1 cellular context compared by ENCODE assay signal in genomic region chr2:85561280-85562212, GRCh38.
A peak's percentile ranks its signal among the peaks of the same experiment; 100 is the strongest.
TF ChIP-seq lines count a peak whose summit lies in the region.

Gene GGCX (minus strand): TSS chr2:85561493. CDS start chr2:85561428, 65 bp downstream.

TF ChIP-seq in K562, 482 proteins besides CTCF, POLR2A, EP300 and RAD21 (continued from another document and continues in another):
- TF ChIP-seq THAP12 (CRISPR knock-in tag; IDR thresholded peaks at IDR 0.05) (peak; percentile 74), HLTF (IDR thresholded peaks at IDR 0.05) (no peak), RBM34 (IDR thresholded peaks at IDR 0.05; ENCODE audit: borderline replicate concordance, insufficient read depth, low read length) (no peak), LARP7 (IDR thresholded peaks at IDR 0.05) (0 out of 2 replicates have a peak, but pooled peaks have one; percentile 58), NFATC3 (IDR thresholded peaks at IDR 0.05) (no peak), GTF2A2 (tag; IDR thresholded peaks at IDR 0.05) (no peak), ELF4 (CRISPR knock-in tag; IDR thresholded peaks at IDR 0.05) (no peak), ZNF280A (IDR thresholded peaks at IDR 0.05; ENCODE audit: low read depth, partially characterized antibody) (peak; percentile 19), ZNF717 (CRISPR knock-in tag; IDR thresholded peaks at IDR 0.05) (no peak), ZNF507 (tag; conservative IDR thresholded peaks at IDR 0.05) (no peak), COPS2 (conservative IDR thresholded peaks at IDR 0.05) (no peak), FOXM1 (IDR thresholded peaks at IDR 0.05; ENCODE audit: low read depth) (0 out of 2 replicates have a peak, but pooled peaks have one; percentile 29), FOXM1 (CRISPR knock-in tag; IDR thresholded peaks at IDR 0.05; ENCODE audit: low read depth) (no peak), HMGXB4 (CRISPR knock-in tag; IDR thresholded peaks at IDR 0.05) (0 out of 2 replicates have a peak, but pooled peaks have one; percentile 48), FOXK1 (CRISPR knock-in tag; IDR thresholded peaks at IDR 0.05; ENCODE audit: borderline replicate concordance) (no peak), MNT (conservative IDR thresholded peaks at IDR 0.05) (peak in 1 of 2 experiments; percentile 73; a peak in 2 of 4 replicates), ELF1 (tag; IDR thresholded peaks at IDR 0.05) (peak; percentile 77), STAG1 (CRISPR knock-in tag; IDR thresholded peaks at IDR 0.05; ENCODE audit: borderline replicate concordance) (no peak), ZNF766 (CRISPR knock-in tag; conservative IDR thresholded peaks at IDR 0.05) (0 out of 2 replicates have a peak, but pooled peaks have one; percentile 40), PTRF (tag; IDR thresholded peaks at IDR 0.05) (no peak), NR2C1 (IDR thresholded peaks at IDR 0.05) (no peak), NR2C1 (tag; IDR thresholded peaks at IDR 0.05) (peak; percentile 27; the same call in 1 of the 2 replicates), HDAC2 (IDR thresholded peaks at IDR 0.05) (0 out of 2 replicates have a peak, but pooled peaks have one; percentile 57), ARID1B (IDR thresholded peaks at IDR 0.05) (no peak), CUX1 (CRISPR knock-in tag; IDR thresholded peaks at IDR 0.05) (no peak), GTF3C2 (IDR thresholded peaks at IDR 0.05; ENCODE audit: borderline replicate concordance, extremely low read depth, insufficient read length) (no peak), MBD2 (IDR thresholded peaks at IDR 0.05; ENCODE audit: borderline replicate concordance, low read depth) (peak; percentile 70; the same call in 1 of the 2 replicates), RBM17 (IDR thresholded peaks at IDR 0.05; ENCODE audit: borderline replicate concordance, low read depth, low read length) (no peak), ZNF780A (CRISPR knock-in tag; IDR thresholded peaks at IDR 0.05) (no peak), FOXJ2 (tag; IDR thresholded peaks at IDR 0.05) (no peak), RBM22 (IDR thresholded peaks at IDR 0.05; ENCODE audit: low read depth, low read length, poor library complexity, severe bottlenecking) (no peak), CC2D1A (IDR thresholded peaks at IDR 0.05) (no peak), TBP (optimal IDR thresholded peaks at IDR 0.05; ENCODE audit: low read depth, low read length) (peak; percentile 74), NEUROD1 (IDR thresholded peaks at IDR 0.05; ENCODE audit: borderline replicate concordance, low read depth, low read length, partially characterized antibody) (no peak), ZNF75A (CRISPR knock-in tag; IDR thresholded peaks at IDR 0.05) (no peak), RAD51 (IDR thresholded peaks at IDR 0.05; ENCODE audit: borderline replicate concordance, low read depth) (no peak), TARDBP (IDR thresholded peaks at IDR 0.05) (peak; percentile 29; the same call in 1 of the 2 replicates), ZEB2 (IDR thresholded peaks at IDR 0.05) (no peak), ZNF740 (CRISPR knock-in tag; IDR thresholded peaks at IDR 0.05) (0 out of 2 replicates have a peak, but pooled peaks have one; percentile 22), ZNF740 (tag; IDR thresholded peaks at IDR 0.05) (no peak), KAT2B (IDR thresholded peaks at IDR 0.05; ENCODE audit: low read depth, low read length) (no peak), ZSCAN29 (IDR thresholded peaks at IDR 0.05) (no peak), HIVEP1 (CRISPR knock-in tag; IDR thresholded peaks at IDR 0.05) (no peak), MIER1 (IDR thresholded peaks at IDR 0.05; ENCODE audit: low read depth) (no peak), ZBTB5 (IDR thresholded peaks at IDR 0.05) (no peak), CBX8 (IDR thresholded peaks at IDR 0.05; ENCODE audit: borderline replicate concordance, extremely low read depth, low read depth, low read length, poor library complexity, severe bottlenecking) (no peak), HCFC1 (IDR thresholded peaks at IDR 0.05; ENCODE audit: low read depth, low read length) (peak; percentile 70), NR0B1 (IDR thresholded peaks at IDR 0.05; ENCODE audit: partially characterized antibody) (no peak)
